11 cellular contexts compared by ENCODE assay signal in the genomic region with DNA sequence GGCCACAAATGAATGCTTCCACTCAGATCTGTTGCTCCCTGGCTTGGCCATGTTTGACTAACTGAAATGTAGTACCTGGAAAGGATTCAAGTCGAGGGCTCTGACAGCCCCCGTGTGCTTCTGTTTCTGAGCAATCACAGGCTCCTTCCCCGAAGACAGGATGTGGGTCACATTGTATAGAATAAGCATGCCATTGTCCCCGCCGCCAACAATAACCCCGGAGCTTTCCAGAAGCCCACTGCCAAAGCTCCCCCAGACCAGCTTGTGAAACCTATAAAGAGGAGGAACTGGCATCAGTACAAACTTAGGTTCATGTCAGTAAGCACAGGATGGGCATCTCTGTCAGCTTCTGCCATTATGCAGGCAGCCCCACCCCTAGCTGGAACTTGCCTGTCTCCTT. TPM values are rescaled to one million over a fixed set of nuclear protein-coding genes. Genes with fewer than 3 reads are reported as not detected.
DNase-seq lines count a peak whose midpoint lies in the region; ATAC-seq and TF ChIP-seq lines count a peak whose summit lies in the region.
"Had no signal": no experiment of that assay in that cellular context is flagged by ENCODE, and none has a peak within 500 bp of the region (broad histone marks: within the 10 kb centered on the region; RNA-seq: fewer than 3 reads in every experiment).

No MANE protein-coding gene starts in this region.

- H3K4me1 Mint-ChIP-seq in T-helper 1 cell treated with Interleukin-12 subunit alpha and Interleukin-12 subunit beta and Interleukin-4 antibody, amounts not matched to agents 30 μg/mL and 1 μg/mL, for 36 hours (ENCODE audit: low read depth) = peaks cover 84% of the 10 kb centered on the region
- peaks cover 8% of the 10 kb centered on the region for H3K4me1 Mint-ChIP-seq in mesothelial cell of epicardium
- H3K4me1 Mint-ChIP-seq: brain had no signal

- H3K4me3 ChIP-seq in fibroblast of pulmonary artery (replicated peaks; ENCODE audit: low read depth, low read length) = no peak overlapping the region
- H3K4me3 ChIP-seq in right cardiac atrium (ENCODE audit: low read length) = no peak overlapping the region

- no peaks in the 10 kb centered on the region for H3K9me3 ChIP-seq in right cardiac atrium (ENCODE audit: control insufficient read depth, low read length)

- no peaks in the 10 kb centered on the region for H3K27me3 ChIP-seq in right cardiac atrium (ENCODE audit: control insufficient read depth, insufficient read depth)

- intact Hi-C loops in right cardiac atrium (cut with DNase I) = loop anchor here in 1 of 4 donors (10.0 kb wide), 1 partner anchor 174 kb away; a partner anchor contains a TSS

- DNase-seq in activated T-cell treated with anti-CD3 and anti-CD28 coated beads for 24 hours (ENCODE audit: low read depth) = peak; percentile 32
- peak; percentile 29 for DNase-seq in fibroblast of pulmonary artery (ENCODE audit: low read depth)
- peak; percentile 42 to 68 for DNase-seq in stimulated activated CD8-positive, alpha-beta memory T cell treated with anti-CD3 and anti-CD28 coated beads, Interleukin-7, amount 100 ng/mL, for 48 hours (ENCODE audit: extremely low read depth in 1 of 2, low read depth in 1 of 2)
- no peak for DNase-seq in right cardiac atrium
- no peak for DNase-seq in mesothelial cell of epicardium (ENCODE audit: low spot score in 2 of 2, unreplicated experiment in 2 of 2)
- DNase-seq in CD1c-positive myeloid dendritic cell (ENCODE audit: extremely low spot score) = no peak
- DNase-seq: hippocampal formation had no signal

- peaks cover 55% of the 10 kb centered on the region for H3K36me3 Mint-ChIP-seq in T-helper 1 cell treated with Interleukin-12 subunit alpha and Interleukin-12 subunit beta and Interleukin-4 antibody, amounts not matched to agents 30 μg/mL and 1 μg/mL, for 36 hours (ENCODE audit: low read depth)
- H3K36me3 Mint-ChIP-seq in mesothelial cell of epicardium = peaks cover 16% of the 10 kb centered on the region

- no peaks in the 10 kb centered on the region for H3K9me3 Mint-ChIP-seq in T-helper 1 cell treated with Interleukin-12 subunit alpha and Interleukin-12 subunit beta and Interleukin-4 antibody, amounts not matched to agents 30 μg/mL and 1 μg/mL, for 36 hours
- H3K9me3 Mint-ChIP-seq in mesothelial cell of epicardium = no peaks in the 10 kb centered on the region
- H3K9me3 Mint-ChIP-seq: brain had no signal

- H3K4me3 Mint-ChIP-seq in T-helper 1 cell treated with Interleukin-12 subunit alpha and Interleukin-12 subunit beta and Interleukin-4 antibody, amounts not matched to agents 30 μg/mL and 1 μg/mL, for 36 hours = peak overlapping the region; percentile 91
- no peak overlapping the region for H3K4me3 Mint-ChIP-seq in mesothelial cell of epicardium
- H3K4me3 Mint-ChIP-seq: brain had no signal

- peak overlapping the region; percentile 97 for H3K27ac Mint-ChIP-seq in T-helper 1 cell treated with Interleukin-12 subunit alpha and Interleukin-12 subunit beta and Interleukin-4 antibody, amounts not matched to agents 30 μg/mL and 1 μg/mL, for 36 hours
- H3K27ac Mint-ChIP-seq in mesothelial cell of epicardium = no peak overlapping the region

- no peaks in the 10 kb centered on the region for H3K27me3 Mint-ChIP-seq in T-helper 1 cell treated with Interleukin-12 subunit alpha and Interleukin-12 subunit beta and Interleukin-4 antibody, amounts not matched to agents 30 μg/mL and 1 μg/mL, for 36 hours (ENCODE audit: low read depth)
- H3K27me3 Mint-ChIP-seq in mesothelial cell of epicardium (ENCODE audit: low read depth) = peaks cover 4% of the 10 kb centered on the region
- H3K27me3 Mint-ChIP-seq: brain had no signal

- H3K4me1 ChIP-seq in right cardiac atrium (ENCODE audit: control insufficient read depth, insufficient read depth, low read length) = no peaks in the 10 kb centered on the region

- TF ChIP-seq CTCF in fibroblast of pulmonary artery (IDR thresholded peaks at IDR 0.05; ENCODE audit: low read length, missing control alignments) = no peak
- no peak for TF ChIP-seq CTCF in mesothelial cell of epicardium (IDR thresholded peaks at IDR 0.05; ENCODE audit: unreplicated experiment)

- ATAC-seq in right cardiac atrium = no peak

- 55% methylated on average over 6 of the region's 6 CpGs for WGBS in right cardiac atrium

- no peak overlapping the region for H3K27ac ChIP-seq in right cardiac atrium (ENCODE audit: low read length)

RNA-seq across cellular contexts. Expression of a gene that starts 10.4 kb away (rescaled TPM):
- total RNA-seq in right cardiac atrium = 10 to 100 TPM in 1 of 4 donors, 1 to 10 TPM in 3; 6.7 to 10.2 (median 8.5) TPM
- polyA plus RNA-seq in right cardiac atrium = 7.7 TPM
- 26.8 to 30.2 TPM (median 28.8 TPM) in 3 replicates for total RNA-seq in mesothelial cell of epicardium

RNA-seq across cellular contexts. Expression of a gene that starts 20.4 kb away (rescaled TPM):
- total RNA-seq in right cardiac atrium (100 to 1,000 TPM; 344 to 447 (median 412) TPM), mesothelial cell of epicardium (141 to 157 TPM (median 145 TPM) in 3 replicates)
- polyA plus RNA-seq in right cardiac atrium = 1,100 TPM

RNA-seq across cellular contexts. Expression of a gene that starts 26.5 kb away (rescaled TPM):
- total RNA-seq in right cardiac atrium = 10 to 100 TPM; 32.1 to 41.1 (median 35.5) TPM
- polyA plus RNA-seq in right cardiac atrium = 9.5 TPM
- 63.4 to 67.1 TPM (median 64.1 TPM) in 3 replicates for total RNA-seq in mesothelial cell of epicardium

RNA-seq across cellular contexts. Expression of a gene that starts 46.4 kb away (rescaled TPM):
- total RNA-seq in right cardiac atrium (not detected), mesothelial cell of epicardium (0.60 to 0.95 TPM (median 0.69 TPM) in 3 replicates)
- polyA plus RNA-seq in right cardiac atrium = not detected
- total RNA-seq: Calu3, endothelial cell of umbilical vein had no signal
- polyA plus RNA-seq: endothelial cell of umbilical vein had no signal

Comparison
In these comparisons a context has a peak if more than half of its experiments do, and no peak if none do; other contexts are left out.
1. DNase-seq: peak in activated T-cell treated with anti-CD3 and anti-CD28 coated beads for 24 hours (single experiment), fibroblast of pulmonary artery (single experiment) and stimulated activated CD8-positive, alpha-beta memory T cell treated with anti-CD3 and anti-CD28 coated beads, Interleukin-7, amount 100 ng/mL, for 48 hours (2 of 2); none in right cardiac atrium (0 of 3), mesothelial cell of epicardium (0 of 2) and CD1c-positive myeloid dendritic cell (single experiment).